In genomic region chr17:72121164-72122001, GRCh38 we compare ENCODE assay signal across 9 cellular contexts. TPM values are rescaled to one million over a fixed set of nuclear protein-coding genes. Genes with fewer than 3 reads are reported as not detected.
DNase-seq lines count a peak whose midpoint lies in the region; ATAC-seq and TF ChIP-seq lines count a peak whose summit lies in the region.
"Had no signal": no experiment of that assay in that cellular context is flagged by ENCODE, and none has a peak within 500 bp of the region (broad histone marks: within the 10 kb centered on the region; RNA-seq: fewer than 3 reads in every experiment).

No MANE protein-coding gene starts in this region.

- peaks cover 6% of the 10 kb centered on the region for H3K36me3 Mint-ChIP-seq in T-helper 1 cell treated with Interleukin-12 subunit alpha and Interleukin-12 subunit beta and Interleukin-4 antibody, amounts not matched to agents 30 μg/mL and 1 μg/mL, for 36 hours (ENCODE audit: low read depth)

- H3K4me3 ChIP-seq in prostate gland: peak overlapping the region; percentile 78 to 81

- H3K9me3 Mint-ChIP-seq in T-helper 1 cell treated with Interleukin-12 subunit alpha and Interleukin-12 subunit beta and Interleukin-4 antibody, amounts not matched to agents 30 μg/mL and 1 μg/mL, for 36 hours: no peaks in the 10 kb centered on the region

- peaks cover 76% of the 10 kb centered on the region for H3K27me3 Mint-ChIP-seq in T-helper 1 cell treated with Interleukin-12 subunit alpha and Interleukin-12 subunit beta and Interleukin-4 antibody, amounts not matched to agents 30 μg/mL and 1 μg/mL, for 36 hours (ENCODE audit: low read depth)

- peaks cover 3% of the 10 kb centered on the region for H3K4me1 ChIP-seq in prostate gland (replicated peaks)

- no peaks in the 10 kb centered on the region for H3K27me3 ChIP-seq in prostate gland (replicated peaks; ENCODE audit: insufficient read depth)

- H3K36me3 ChIP-seq in prostate gland: no peaks in the 10 kb centered on the region

- no peak for TF ChIP-seq POLR2A in prostate gland (IDR thresholded peaks at IDR 0.05)

- H3K4me1 Mint-ChIP-seq in T-helper 1 cell treated with Interleukin-12 subunit alpha and Interleukin-12 subunit beta and Interleukin-4 antibody, amounts not matched to agents 30 μg/mL and 1 μg/mL, for 36 hours (ENCODE audit: low read depth): peaks cover 3% of the 10 kb centered on the region

- no peak for TF ChIP-seq CTCF in prostate gland (IDR thresholded peaks at IDR 0.05)

- 2% methylated on average over 75 of the region's 88 CpGs for WGBS in prostate gland

- peak; percentile 11 for ATAC-seq in HG02970 (IDR thresholded peaks at IDR 0.05; ENCODE audit: low FRiP score, unreplicated experiment)
- peak; percentile 64 for ATAC-seq in SK-N-SH treated with all-trans-retinoic acid at 6 μM for 48 hours
- no peak for ATAC-seq in HG02763 (IDR thresholded peaks at IDR 0.05; ENCODE audit: unreplicated experiment)

- H3K27ac ChIP-seq in prostate gland: peak overlapping the region; percentile 86 to 90

- DNase-seq in T-helper 1 cell: no peak
- peak in 37 of 42 donors; percentile 20 to 77 (median 56) for DNase-seq in head of caudate nucleus
- DNase-seq in prostate gland (ENCODE audit: low spot score): no peak
- DNase-seq in NCI-H2196 (lab: John Stamatoyannopoulos, UW; ENCODE audit: unreplicated experiment): no peak

- intact Hi-C loops in head of caudate nucleus (cut with DNase I): loop anchor here (10.0 kb wide), 1 partner anchor 53 kb away; no protein-coding TSS in a partner anchor
- intact Hi-C loops in prostate gland (cut with DNase I): no loop called here

- H3K9me3 ChIP-seq in prostate gland: no peaks in the 10 kb centered on the region

- peak overlapping the region; percentile 52 for H3K27ac Mint-ChIP-seq in T-helper 1 cell treated with Interleukin-12 subunit alpha and Interleukin-12 subunit beta and Interleukin-4 antibody, amounts not matched to agents 30 μg/mL and 1 μg/mL, for 36 hours

- no peak overlapping the region for H3K4me3 Mint-ChIP-seq in T-helper 1 cell treated with Interleukin-12 subunit alpha and Interleukin-12 subunit beta and Interleukin-4 antibody, amounts not matched to agents 30 μg/mL and 1 μg/mL, for 36 hours
- H3K4me3 Mint-ChIP-seq: central memory CD8-positive, alpha-beta T cell had no signal

TF ChIP-seq in SK-N-SH treated with all-trans-retinoic acid at 6 μM for 48 hours, 23 proteins besides CTCF, POLR2A, EP300 and RAD21:
- peak; percentile 65; the same call in 1 of the 2 replicates for TF ChIP-seq ZFP3 (CRISPR knock-in tag; IDR thresholded peaks at IDR 0.05)
- TF ChIP-seq POU6F1 (CRISPR knock-in tag; IDR thresholded peaks at IDR 0.05; ENCODE audit: borderline replicate concordance, low read depth): 0 out of 2 replicates have a peak, but pooled peaks have one; percentile 45
- TF ChIP-seq PATZ1 (CRISPR knock-in tag; IDR thresholded peaks at IDR 0.05; ENCODE audit: borderline replicate concordance): peak; percentile 78
- no peak for TF ChIP-seq TCF4 (CRISPR knock-in tag; IDR thresholded peaks at IDR 0.05; ENCODE audit: borderline replicate concordance)
- TF ChIP-seq TSHZ2 (CRISPR knock-in tag; IDR thresholded peaks at IDR 0.05): 0 out of 2 replicates have a peak, but pooled peaks have one; percentile 52

RNA-seq across cellular contexts. Expression of gene SOX9, which starts 0.6 kb away (rescaled TPM):
- total RNA-seq in prostate gland: 100 to 1,000 TPM in 1 of 2 donors, 10 to 100 TPM in 1; 92.8 to 204 TPM

Comparison
In these comparisons a context has a peak if more than half of its experiments do, and no peak if none do; other contexts are left out.
1. DNase-seq: peak in head of caudate nucleus (37 of 42); none in T-helper 1 cell (0 of 5), prostate gland (single experiment) and NCI-H2196 (single experiment).